ENCODE assay signal across 31 cellular contexts in genomic region chr11:39589391-39589790, GRCh38.
A peak's percentile ranks its signal among the peaks of the same experiment; 100 is the strongest.
DNase-seq lines count a peak whose midpoint lies in the region; ATAC-seq and TF ChIP-seq lines count a peak whose summit lies in the region.
"Had no signal": no experiment of that assay in that cellular context is flagged by ENCODE, and none has a peak within 500 bp of the region (broad histone marks: within the 10 kb centered on the region; RNA-seq: fewer than 3 reads in every experiment).

No MANE protein-coding gene starts in this region.

- no peaks in the 10 kb centered on the region for H3K79me2 ChIP-seq in PC-9 (ENCODE audit: low read depth)

- H3K36me3 ChIP-seq in A673 (ENCODE audit: insufficient read depth, low read length, poor library complexity, severe bottlenecking) (no peaks in the 10 kb centered on the region), PC-9 (ENCODE audit: low read depth) (no peaks in the 10 kb centered on the region), right atrium auricular region (no peaks in the 10 kb centered on the region)
- H3K36me3 ChIP-seq: BE2C; BLaER1; BLaER1 treated with 17β-estradiol and CSF1 and Interleukin-3, amounts not matched to agents 10 nM and 100 nM had no signal

- H3K4me3 ChIP-seq in A673 (ENCODE audit: low read depth, low read length, poor library complexity, severe bottlenecking) (no peak overlapping the region), PC-9 (no peak overlapping the region), right atrium auricular region (no peak overlapping the region)
- H3K4me3 ChIP-seq: A549; BLaER1; BLaER1 treated with 17β-estradiol and CSF1 and Interleukin-3, amounts not matched to agents 10 nM and 100 nM had no signal

- no TSS peak for BruUV-seq in A673 (replicated peaks; lab: Mats Ljungman, UMichigan)
- no TSS peak for BruUV-seq in PC-9 (replicated peaks; lab: Mats Ljungman, UMichigan)

- TF ChIP-seq CTCF in A673 (conservative IDR thresholded peaks at IDR 0.05; ENCODE audit: low read depth, low read length) (no peak), PC-9 (conservative IDR thresholded peaks at IDR 0.05) (no peak), right atrium auricular region (IDR thresholded peaks at IDR 0.05) (no peak)

- H3K4me1 ChIP-seq in A673 (ENCODE audit: insufficient read depth, low read length, poor library complexity, severe bottlenecking) (peaks cover 7% of the 10 kb centered on the region), PC-9 (replicated peaks; ENCODE audit: insufficient read depth) (no peaks in the 10 kb centered on the region), right atrium auricular region (no peaks in the 10 kb centered on the region)
- H3K4me1 ChIP-seq: A549; BE2C; BLaER1; BLaER1 treated with 17β-estradiol and CSF1 and Interleukin-3, amounts not matched to agents 10 nM and 100 nM; Caco-2 had no signal

- DNase-seq in A673 (ENCODE audit: low spot score) (peak; percentile 55), PC-9 (no peak), SK-N-DZ (ENCODE audit: low spot score) (peak; percentile 91), DMS 273 (lab: John Stamatoyannopoulos, UW; ENCODE audit: unreplicated experiment) (no peak), right atrium auricular region (ENCODE audit: low spot score) (no peak)
- DNase-seq: 8988T; ACHN; AML-193; BE2C; C1 segment of cervical spinal cord; Caco-2; Calu3; CD4-positive, alpha-beta memory T cell; CD4-positive, alpha-beta T cell; CD4-positive, CD25-positive, alpha-beta regulatory T cell; CD8-positive, alpha-beta memory T cell; CD8-positive, alpha-beta T cell; COR-L47; DMS 273 treated with DMSO at 0.1 percent for 48 hours; DMS153; DMS53; DMS79; DMS79 treated with DMSO at 0.1 percent for 48 hours; DND-41; EL had no signal

- no peaks in the 10 kb centered on the region for H3F3A ChIP-seq in PC-9 (ENCODE audit: insufficient read depth, low read depth)

- H3K9me3 ChIP-seq in A673 (ENCODE audit: low read depth, low read length, poor library complexity, severe bottlenecking) (no peaks in the 10 kb centered on the region), PC-9 (ENCODE audit: insufficient read depth, low read depth) (no peaks in the 10 kb centered on the region), right atrium auricular region (no peaks in the 10 kb centered on the region)
- H3K9me3 ChIP-seq: A549; BE2C; BLaER1; BLaER1 treated with 17β-estradiol and CSF1 and Interleukin-3, amounts not matched to agents 10 nM and 100 nM; Caco-2 had no signal

- no peak overlapping the region for H3K27ac ChIP-seq in A673 (ENCODE audit: low read depth, low read length, poor library complexity, severe bottlenecking)
- no peak overlapping the region for H3K27ac ChIP-seq in PC-9
- no peak overlapping the region for H3K27ac ChIP-seq in right atrium auricular region
- H3K27ac ChIP-seq: 22Rv1; A549; BLaER1; BLaER1 treated with 17β-estradiol and CSF1 and Interleukin-3, amounts not matched to agents 10 nM and 100 nM; C4-2B had no signal

- no peaks in the 10 kb centered on the region for H3K9me2 ChIP-seq in PC-9 (ENCODE audit: insufficient read depth)

- H2AFZ ChIP-seq in PC-9 = 0 out of 2 replicates have a peak overlapping the region, but pooled peaks have one; percentile 2

- H4K20me1 ChIP-seq in PC-9 (ENCODE audit: insufficient read depth) = no peaks in the 10 kb centered on the region
- H4K20me1 ChIP-seq: BLaER1; BLaER1 treated with 17β-estradiol and CSF1 and Interleukin-3, amounts not matched to agents 10 nM and 100 nM had no signal

- POLR2A ChIA-PET in A673 (lab: Charles Lee; ENCODE audit: low non-redundant PET) = no interaction called here
- POLR2A ChIA-PET in PC-9 (lab: Charles Lee; ENCODE audit: unreplicated experiment) = no interaction called here

- ATAC-seq in GM18907 (IDR thresholded peaks at IDR 0.05; ENCODE audit: unreplicated experiment) = no peak
- ATAC-seq: A549; CD8-positive, alpha-beta T cell had no signal

- H3K27me3 ChIP-seq in A673 (replicated peaks; ENCODE audit: insufficient read depth, low read depth, low read length, poor library complexity) = no peaks in the 10 kb centered on the region
- no peaks in the 10 kb centered on the region for H3K27me3 ChIP-seq in PC-9 (ENCODE audit: insufficient read depth, low read depth)
- H3K27me3 ChIP-seq in right atrium auricular region = no peaks in the 10 kb centered on the region
- H3K27me3 ChIP-seq: BE2C; BLaER1; BLaER1 treated with 17β-estradiol and CSF1 and Interleukin-3, amounts not matched to agents 10 nM and 100 nM had no signal

- no peak overlapping the region for H3K4me2 ChIP-seq in PC-9
- H3K4me2 ChIP-seq: A549; BLaER1; BLaER1 treated with 17β-estradiol and CSF1 and Interleukin-3, amounts not matched to agents 10 nM and 100 nM had no signal

- intact Hi-C loops in A673 (cut with micrococcal nuclease; ENCODE audit: unreplicated experiment) (no loop called here), PC-9 (cut with micrococcal nuclease; ENCODE audit: unreplicated experiment) (no loop called here)

- CTCF ChIA-PET in A673 (lab: Charles Lee) (no interaction called here), PC-9 (lab: Charles Lee) (no interaction called here)

Comparison
In these comparisons a context has a peak if more than half of its experiments do, and no peak if none do; other contexts are left out.
1. DNase-seq: peak in A673 (single experiment) and SK-N-DZ (single experiment); none in PC-9 (0 of 2), DMS 273 (single experiment) and right atrium auricular region (single experiment).